ENCODE assay signal across 8 cellular contexts in the genomic region with DNA sequence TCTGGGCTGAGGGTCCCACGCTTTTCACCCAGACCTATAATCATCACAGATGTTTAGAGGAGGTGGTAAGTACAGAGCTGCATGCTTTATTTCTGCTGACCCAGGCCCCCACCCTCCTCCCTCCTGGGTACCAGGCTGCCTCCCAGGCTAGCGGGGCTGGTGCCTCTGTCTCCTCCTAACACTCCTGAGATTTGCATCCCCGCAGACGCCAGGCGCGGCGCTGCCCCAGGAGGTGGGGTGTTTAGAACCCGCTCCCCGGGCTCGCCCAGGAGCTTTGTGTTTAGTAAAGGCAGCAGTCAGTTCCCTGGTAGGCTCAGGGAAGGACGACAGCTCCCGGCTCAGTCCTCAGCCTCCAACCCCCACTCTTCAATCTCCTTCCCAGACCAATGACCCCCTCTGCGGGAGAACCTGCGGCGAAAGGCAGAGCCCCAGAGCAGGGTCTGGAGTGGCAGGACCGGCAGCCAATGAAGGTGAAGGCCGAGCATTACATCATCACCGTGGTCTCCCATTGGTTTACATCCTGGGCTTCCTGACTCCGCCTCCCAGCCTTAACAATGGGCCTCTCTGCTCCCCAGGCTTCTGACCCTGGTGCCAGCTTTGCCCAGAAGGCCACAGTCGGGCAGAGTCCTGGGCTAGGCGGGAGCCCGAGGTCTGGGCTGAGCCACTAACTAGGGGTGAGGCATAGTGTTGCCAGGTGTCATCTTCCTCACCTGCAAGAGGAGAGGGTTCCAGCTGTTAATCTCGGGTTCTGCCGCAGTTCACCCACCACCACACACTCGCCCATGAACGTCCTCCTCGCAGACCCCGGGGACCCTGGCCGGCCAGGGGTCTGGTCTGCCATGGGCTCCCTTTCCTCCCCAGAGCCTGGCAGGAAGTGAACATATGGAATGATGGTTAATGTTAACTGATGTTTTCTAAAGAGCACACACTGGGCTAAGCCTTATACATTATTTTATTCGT. TPM values are rescaled to one million over a fixed set of nuclear protein-coding genes. Genes with fewer than 3 reads are reported as not detected.
A peak's percentile ranks its signal among the peaks of the same experiment; 100 is the strongest.
DNase-seq lines count a peak whose midpoint lies in the region; ATAC-seq and TF ChIP-seq lines count a peak whose summit lies in the region.

No MANE protein-coding gene starts in this region.

- peak overlapping the region; percentile 41 for H2AK5ac ChIP-seq in trophoblast cell (ENCODE audit: low read length)

- H3K79me1 ChIP-seq in trophoblast cell (ENCODE audit: low read length) = peaks cover 12% of the 10 kb centered on the region

- H3K4me1 ChIP-seq in left ventricle myocardium inferior (peaks cover 18% of the 10 kb centered on the region), trophoblast cell (ENCODE audit: control insufficient read depth in 1 of 2, insufficient read depth in 2 of 2, low read length in 2 of 2) (peaks cover 10 to 16% of the 10 kb centered on the region in 2 experiments)

- DNase-seq in A172 (ENCODE audit: low spot score) (peak; percentile 45), HFF-Myc (ENCODE audit: extremely low read depth, low read depth) (peak; percentile 45), left ventricle myocardium inferior (peak; percentile 82), trophoblast cell (peak; percentile 38 to 67), GM10266 (ENCODE audit: extremely low spot score) (no peak)

- peak overlapping the region; percentile 46 for H4K12ac ChIP-seq in trophoblast cell (ENCODE audit: low read depth, low read length)

- H3K4me2 ChIP-seq in trophoblast cell (ENCODE audit: low read length) = peak overlapping the region; percentile 90

- peak overlapping the region; percentile 86 for H2AFZ ChIP-seq in trophoblast cell (ENCODE audit: insufficient read depth, low read length, poor library complexity)

- intact Hi-C loops in left ventricle myocardium inferior (cut with micrococcal nuclease) = no loop called here

- H3K4me3 ChIP-seq in HFF-Myc (replicated peaks; ENCODE audit: low read depth, low read length) = no peak overlapping the region
- peak overlapping the region; percentile 37 for H3K4me3 ChIP-seq in WI38 (ENCODE audit: low read depth, low read length)
- H3K4me3 ChIP-seq in left ventricle myocardium inferior = peak overlapping the region; percentile 59
- H3K4me3 ChIP-seq in trophoblast cell (ENCODE audit: low read depth, low read length) = peak overlapping the region; percentile 63

- TF ChIP-seq CTCF in HFF-Myc (IDR thresholded peaks at IDR 0.05; ENCODE audit: low read depth, low read length, missing control alignments) (no peak), WI38 (IDR thresholded peaks at IDR 0.05; ENCODE audit: low read depth, low read length) (no peak), left ventricle myocardium inferior (IDR thresholded peaks at IDR 0.05; ENCODE audit: borderline replicate concordance) (no peak), GM10266 (IDR thresholded peaks at IDR 0.05; ENCODE audit: control insufficient read depth, insufficient read depth, low read depth, missing control alignments) (no peak)

- no peaks in the 10 kb centered on the region for H3K79me2 ChIP-seq in trophoblast cell (ENCODE audit: control insufficient read depth, insufficient read depth, low read length, poor library complexity)

- H3K36me3 ChIP-seq in left ventricle myocardium inferior = no peaks in the 10 kb centered on the region
- no peaks in the 10 kb centered on the region for H3K36me3 ChIP-seq in trophoblast cell (ENCODE audit: control insufficient read depth in 1 of 2, insufficient read depth in 2 of 2, low read length in 2 of 2)

- no CpG with 5 or more reads among the region's 30 CpGs for WGBS in trophoblast cell (ENCODE audit: extremely low coverage, insufficient coverage, insufficient read length)

- peak overlapping the region; percentile 40 for H3K14ac ChIP-seq in trophoblast cell (ENCODE audit: low read length)

- H2BK120ac ChIP-seq in trophoblast cell (ENCODE audit: insufficient read depth, low read length, poor library complexity) = peak overlapping the region; percentile 43

- peak overlapping the region; percentile 18 for H3K4ac ChIP-seq in trophoblast cell (ENCODE audit: low read depth, low read length)

- ATAC-seq in GM21360 (IDR thresholded peaks at IDR 0.05; ENCODE audit: unreplicated experiment) = no peak
- no peak for ATAC-seq in HG02840 (IDR thresholded peaks at IDR 0.05; ENCODE audit: low FRiP score, unreplicated experiment)

- H3K27ac ChIP-seq in left ventricle myocardium inferior (replicated peaks) = peak overlapping the region; percentile 65
- no peak overlapping the region for H3K27ac ChIP-seq in trophoblast cell (ENCODE audit: low read depth, low read length)

- no peak overlapping the region for H3K23ac ChIP-seq in trophoblast cell (ENCODE audit: low read length)

- H4K8ac ChIP-seq in trophoblast cell (ENCODE audit: low read depth, low read length) = peak overlapping the region; percentile 87

- H2BK12ac ChIP-seq in trophoblast cell (ENCODE audit: low read length) = peak overlapping the region; percentile 9

- peak overlapping the region; percentile 39 for H3K18ac ChIP-seq in trophoblast cell (ENCODE audit: low read length)

- H3K9me3 ChIP-seq in left ventricle myocardium inferior (replicated peaks) (no peaks in the 10 kb centered on the region), trophoblast cell (ENCODE audit: insufficient read depth, low read depth, low read length) (peaks cover 2% of the 10 kb centered on the region)

- H3K9ac ChIP-seq in trophoblast cell (ENCODE audit: low read length) = peak overlapping the region; percentile 41

- peak overlapping the region; percentile 61 for H4K91ac ChIP-seq in trophoblast cell (ENCODE audit: low read depth, low read length)

- H3K27me3 ChIP-seq in left ventricle myocardium inferior (ENCODE audit: low read depth) (no peaks in the 10 kb centered on the region), trophoblast cell (ENCODE audit: insufficient read depth, low read length) (no peaks in the 10 kb centered on the region)

- H2BK5ac ChIP-seq in trophoblast cell (ENCODE audit: low read depth, low read length, poor library complexity) = no peak overlapping the region

RNA-seq across cellular contexts. Expression of a gene that starts 57.5 kb away (rescaled TPM):
- 395 and 420 TPM in 2 replicates for total RNA-seq in A172 (2014; rRNA removed; shearing (Covaris generic))
- total RNA-seq in left ventricle myocardium inferior = 503 TPM
- 518 and 520 TPM in 2 replicates for polyA plus RNA-seq in trophoblast cell (2013)
